ENCODE assay signal across 31 cellular contexts in the genomic region with DNA sequence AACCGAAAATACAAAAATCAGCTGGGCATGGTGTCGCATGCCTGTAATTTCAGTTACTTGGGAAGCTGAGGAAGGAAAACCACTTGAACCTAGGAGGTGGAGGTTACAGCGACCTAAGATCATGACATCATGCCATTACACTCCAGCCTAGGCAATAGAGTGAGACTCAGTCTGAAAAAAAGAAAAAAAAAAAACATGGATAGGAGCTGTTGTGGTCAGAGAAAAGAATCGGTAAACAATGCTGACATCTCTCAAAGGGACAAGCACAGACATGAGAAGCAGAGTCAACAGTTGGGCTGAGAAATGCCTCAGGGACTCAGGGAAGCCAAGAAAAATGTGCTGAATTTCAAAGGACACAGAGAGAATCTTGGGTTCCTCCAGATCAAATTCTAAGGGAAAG.
"Had no signal": no experiment of that assay in that cellular context is flagged by ENCODE, and none has a peak within 500 bp of the region (broad histone marks: within the 10 kb centered on the region; RNA-seq: fewer than 3 reads in every experiment).

No MANE protein-coding gene starts in this region.

- H3K36me3 Mint-ChIP-seq: natural killer cell; neural progenitor cell; stimulated activated memory B cell treated with anti-CD40 and anti-IgM and Interleukin-4, amounts not matched to agents 10 μg/mL and 1 μg/mL and 100 μg/mL, for 72 hours; type B pancreatic cell had no signal

- H3K4me3 ChIP-seq: neural progenitor cell, ovary, psoas muscle, skin epidermis, smooth muscle cell, spleen, suprapubic skin, testis, tibial artery, transverse colon, upper lobe of right lung, uterus had no signal

- ATAC-seq: natural killer cell; psoas muscle; right cardiac atrium; sciatic nerve; stimulated activated memory B cell treated with anti-CD40 and anti-IgM and Interleukin-4, amounts not matched to agents 10 μg/mL and 1 μg/mL and 100 μg/mL, for 72 hours; stimulated activated naive CD8-positive, alpha-beta T cell treated with anti-CD3 and anti-CD28 coated beads, Interleukin-15, amount 100 ng/mL, for 72 hours; stimulated activated naive CD8-positive, alpha-beta T cell treated with anti-CD3 and anti-CD28 coated beads, Interleukin-15, Interleukin-2, amounts not matched to agents 100 U/mL and 50 U/mL, for 24 hours; upper lobe of right lung had no signal

- H3K27me3 Mint-ChIP-seq: progenitor cell of endocrine pancreas; stimulated activated memory B cell treated with anti-CD40 and anti-IgM and Interleukin-4, amounts not matched to agents 10 μg/mL and 1 μg/mL and 100 μg/mL, for 72 hours; stimulated activated naive CD8-positive, alpha-beta T cell treated with anti-CD3 and anti-CD28 coated beads, Interleukin-15, amount 100 ng/mL, for 72 hours; type B pancreatic cell had no signal

- H3K9me3 ChIP-seq: ovary, psoas muscle, suprapubic skin, testis, tibial artery, transverse colon, upper lobe of right lung, uterus had no signal

- DNase-seq: natural killer cell; occipital lobe; ovary; posterior cingulate gyrus; psoas muscle; right cardiac atrium; spleen; stimulated activated CD4-positive, alpha-beta T cell treated with anti-CD3 and anti-CD28 coated beads, Interleukin-12 subunit alpha, Interleukin-12 subunit beta, amount 100 ng/mL, for 4 hours; stimulated activated CD4-positive, alpha-beta T cell treated with anti-CD3 and anti-CD28 coated beads, Interleukin-1b, Interleukin-23, amount 100 ng/mL, for 48 hours; stimulated activated CD4-positive, alpha-beta T cell treated with anti-CD3 and anti-CD28 coated beads, Interleukin-4, amount 100 ng/mL, for 1 hour; stimulated activated CD4-positive, alpha-beta T cell treated with anti-CD3 and anti-CD28 coated beads, Interleukin-4, amount 100 ng/mL, for 4 hours; stimulated activated CD8-positive, alpha-beta memory T cell treated with anti-CD3 and anti-CD28 coated beads, Interleukin-4, amount 100 ng/mL, for 48 hours; stimulated activated naive CD4-positive, alpha-beta T cell; stimulated activated naive CD8-positive, alpha-beta T cell treated with anti-CD3 and anti-CD28 coated beads, Interleukin-15, amount 100 ng/mL, for 72 hours; stimulated activated naive CD8-positive, alpha-beta T cell treated with anti-CD3 and anti-CD28 coated beads, Interleukin-15, Interleukin-2, amounts not matched to agents 100 U/mL and 50 U/mL, for 24 hours; substantia nigra; testis; tibial artery; transverse colon; upper lobe of right lung; uterus had no signal

- H3K36me3 ChIP-seq: neural progenitor cell, ovary, spleen, suprapubic skin, tibial artery, transverse colon, upper lobe of right lung, uterus had no signal

- H3K4me1 ChIP-seq: neural progenitor cell, parathyroid adenoma, psoas muscle, spleen, suprapubic skin, testis, tibial artery, transverse colon, upper lobe of right lung, uterus had no signal

- H3K27ac Mint-ChIP-seq: natural killer cell; nephron; neural progenitor cell; progenitor cell of endocrine pancreas; stimulated activated memory B cell treated with anti-CD40 and anti-IgM and Interleukin-4, amounts not matched to agents 10 μg/mL and 1 μg/mL and 100 μg/mL, for 72 hours; stimulated activated naive CD8-positive, alpha-beta T cell treated with anti-CD3 and anti-CD28 coated beads, Interleukin-15, amount 100 ng/mL, for 72 hours; type B pancreatic cell had no signal

- H3K4me3 Mint-ChIP-seq: natural killer cell; nephron; neural progenitor cell; stimulated activated memory B cell treated with anti-CD40 and anti-IgM and Interleukin-4, amounts not matched to agents 10 μg/mL and 1 μg/mL and 100 μg/mL, for 72 hours; stimulated activated naive CD8-positive, alpha-beta T cell treated with anti-CD3 and anti-CD28 coated beads, Interleukin-15, amount 100 ng/mL, for 72 hours; type B pancreatic cell had no signal

- H3K4me1 Mint-ChIP-seq: natural killer cell; nephron; neural progenitor cell; stimulated activated memory B cell treated with anti-CD40 and anti-IgM and Interleukin-4, amounts not matched to agents 10 μg/mL and 1 μg/mL and 100 μg/mL, for 72 hours had no signal

- H3K27me3 ChIP-seq: neural progenitor cell, ovary, spleen, suprapubic skin, testis, tibial artery, transverse colon, upper lobe of right lung, uterus had no signal

- H3K9me3 Mint-ChIP-seq: nephron, neural progenitor cell, type B pancreatic cell had no signal

- H3K27ac ChIP-seq: neural progenitor cell, ovary, parathyroid adenoma, psoas muscle, skin epidermis, spleen, suprapubic skin, testis, tibial artery, transverse colon, upper lobe of right lung, uterus had no signal
